ENCODE assay signal across 30 cellular contexts in the genomic region with DNA sequence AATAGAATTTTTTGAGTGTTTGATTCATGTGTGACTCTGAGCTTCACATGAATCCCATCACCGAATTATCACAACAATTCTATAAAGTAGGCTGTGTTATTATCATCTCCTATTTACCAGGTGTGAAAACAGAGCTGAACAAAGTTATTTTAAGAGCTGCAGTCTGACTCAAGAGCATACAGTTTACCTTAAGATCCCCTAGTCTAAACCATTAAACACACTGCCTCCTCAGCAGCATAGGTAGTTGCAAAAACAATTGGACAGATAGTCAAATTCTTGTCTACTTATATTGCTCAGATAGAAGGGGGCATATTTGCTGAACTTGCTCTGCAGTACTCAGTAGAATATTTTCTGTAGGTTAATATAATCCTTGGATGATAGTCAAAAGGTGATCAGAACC.
DNase-seq lines count a peak whose midpoint lies in the region; ATAC-seq and TF ChIP-seq lines count a peak whose summit lies in the region.
"Had no signal": no experiment of that assay in that cellular context is flagged by ENCODE, and none has a peak within 500 bp of the region (broad histone marks: within the 10 kb centered on the region; RNA-seq: fewer than 3 reads in every experiment).

No MANE protein-coding gene starts in this region.

- 0 out of 2 replicates have a peak overlapping the region, but pooled peaks have one; percentile 3 for H2AFZ ChIP-seq in OCI-LY3 (ENCODE audit: low read depth, low read length)

- no peaks in the 10 kb centered on the region for H3K9me3 ChIP-seq in OCI-LY3 (ENCODE audit: insufficient read depth, low read length)
- H3K9me3 ChIP-seq: BE2C, HAP-1, heart left ventricle, psoas muscle, tibial artery had no signal

- H4K20me1 ChIP-seq in OCI-LY3 (ENCODE audit: insufficient read depth, low read length): no peaks in the 10 kb centered on the region

- H3K9me3 Mint-ChIP-seq in activated T-cell treated with anti-CD3 and anti-CD28 coated beads, Interleukin-2, amount 50 U/mL, for 72 hours: no peaks in the 10 kb centered on the region
- no peaks in the 10 kb centered on the region for H3K9me3 Mint-ChIP-seq in activated T-cell treated with anti-CD3 and anti-CD28 coated beads, Interleukin-2, amount 50 U/mL, for 4 hours
- H3K9me3 Mint-ChIP-seq in stimulated activated memory B cell treated with anti-CD40 and anti-IgM and Interleukin-4, amounts not matched to agents 10 μg/mL and 1 μg/mL and 100 μg/mL, for 72 hours: peaks cover 2% of the 10 kb centered on the region
- H3K9me3 Mint-ChIP-seq: activated CD4-positive, alpha-beta T cell treated with anti-CD3 and anti-CD28 coated beads, Interleukin-2, amount 10 ng/mL, durations not matched to agents 7 days and 5 days; natural killer cell had no signal

- H3K36me3 Mint-ChIP-seq in activated T-cell treated with anti-CD3 and anti-CD28 coated beads, Interleukin-2, amount 50 U/mL, for 72 hours (ENCODE audit: insufficient read depth in 2 of 2): no peaks in the 10 kb centered on the region
- no peaks in the 10 kb centered on the region for H3K36me3 Mint-ChIP-seq in activated T-cell treated with anti-CD3 and anti-CD28 coated beads, Interleukin-2, amount 50 U/mL, for 4 hours (ENCODE audit: insufficient read depth)
- peaks cover 11% of the 10 kb centered on the region for H3K36me3 Mint-ChIP-seq in stimulated activated memory B cell treated with anti-CD40 and anti-IgM and Interleukin-4, amounts not matched to agents 10 μg/mL and 1 μg/mL and 100 μg/mL, for 72 hours
- H3K36me3 Mint-ChIP-seq: activated CD8-positive, alpha-beta memory T cell treated with anti-CD3 and anti-CD28 coated beads, Interleukin-2, amount 10 ng/mL, durations not matched to agents 7 days and 5 days; natural killer cell had no signal

- H3K27me3 Mint-ChIP-seq in activated T-cell treated with anti-CD3 and anti-CD28 coated beads, Interleukin-2, amount 50 U/mL, for 72 hours (ENCODE audit: low read depth): no peaks in the 10 kb centered on the region
- no peaks in the 10 kb centered on the region for H3K27me3 Mint-ChIP-seq in activated T-cell treated with anti-CD3 and anti-CD28 coated beads, Interleukin-2, amount 50 U/mL, for 4 hours (ENCODE audit: low read depth)
- H3K27me3 Mint-ChIP-seq in stimulated activated memory B cell treated with anti-CD40 and anti-IgM and Interleukin-4, amounts not matched to agents 10 μg/mL and 1 μg/mL and 100 μg/mL, for 72 hours: no peaks in the 10 kb centered on the region
- H3K27me3 Mint-ChIP-seq: activated CD4-positive, alpha-beta T cell treated with anti-CD3 and anti-CD28 coated beads, Interleukin-2, amount 10 ng/mL, durations not matched to agents 7 days and 5 days; activated CD8-positive, alpha-beta memory T cell treated with anti-CD3 and anti-CD28 coated beads, Interleukin-2, amount 10 ng/mL, durations not matched to agents 7 days and 5 days had no signal

- H3K4me1 ChIP-seq in OCI-LY3 (ENCODE audit: low read length): peaks cover 49% of the 10 kb centered on the region
- H3K4me1 ChIP-seq: BE2C, psoas muscle, tibial artery had no signal

- H3K36me3 ChIP-seq in OCI-LY3 (replicated peaks; ENCODE audit: low read depth, low read length): no peaks in the 10 kb centered on the region
- H3K36me3 ChIP-seq: BE2C, HAP-1, heart left ventricle, tibial artery had no signal

- no peak for TF ChIP-seq CTCF in OCI-LY3 (IDR thresholded peaks at IDR 0.05; ENCODE audit: low read depth, low read length)

- peaks cover 5% of the 10 kb centered on the region for H3K4me1 Mint-ChIP-seq in activated T-cell treated with anti-CD3 and anti-CD28 coated beads, Interleukin-2, amount 50 U/mL, for 72 hours (ENCODE audit: low read depth)
- H3K4me1 Mint-ChIP-seq in activated T-cell treated with anti-CD3 and anti-CD28 coated beads, Interleukin-2, amount 50 U/mL, for 4 hours (ENCODE audit: low read depth): peaks cover 16% of the 10 kb centered on the region
- peaks cover 28% of the 10 kb centered on the region for H3K4me1 Mint-ChIP-seq in stimulated activated memory B cell treated with anti-CD40 and anti-IgM and Interleukin-4, amounts not matched to agents 10 μg/mL and 1 μg/mL and 100 μg/mL, for 72 hours

- no peak overlapping the region for H3K4me3 Mint-ChIP-seq in activated T-cell treated with anti-CD3 and anti-CD28 coated beads, Interleukin-2, amount 50 U/mL, for 72 hours
- no peak overlapping the region for H3K4me3 Mint-ChIP-seq in activated T-cell treated with anti-CD3 and anti-CD28 coated beads, Interleukin-2, amount 50 U/mL, for 4 hours
- H3K4me3 Mint-ChIP-seq in stimulated activated memory B cell treated with anti-CD40 and anti-IgM and Interleukin-4, amounts not matched to agents 10 μg/mL and 1 μg/mL and 100 μg/mL, for 72 hours: peak overlapping the region; percentile 68
- H3K4me3 Mint-ChIP-seq: activated CD4-positive, alpha-beta T cell treated with anti-CD3 and anti-CD28 coated beads, Interleukin-2, amount 10 ng/mL, durations not matched to agents 7 days and 5 days; activated CD8-positive, alpha-beta memory T cell treated with anti-CD3 and anti-CD28 coated beads, Interleukin-2, amount 10 ng/mL, durations not matched to agents 7 days and 5 days; natural killer cell had no signal

- no peak overlapping the region for H3K4me3 ChIP-seq in OCI-LY3 (ENCODE audit: low read length)
- H3K4me3 ChIP-seq: HAP-1, heart left ventricle, psoas muscle, tibial artery had no signal

- peak overlapping the region; percentile 60 for H3K27ac Mint-ChIP-seq in activated T-cell treated with anti-CD3 and anti-CD28 coated beads, Interleukin-2, amount 50 U/mL, for 72 hours
- H3K27ac Mint-ChIP-seq in stimulated activated memory B cell treated with anti-CD40 and anti-IgM and Interleukin-4, amounts not matched to agents 10 μg/mL and 1 μg/mL and 100 μg/mL, for 72 hours: peak overlapping the region; percentile 94
- H3K27ac Mint-ChIP-seq: activated CD4-positive, alpha-beta T cell treated with anti-CD3 and anti-CD28 coated beads, Interleukin-2, amount 10 ng/mL, durations not matched to agents 7 days and 5 days; activated CD8-positive, alpha-beta memory T cell treated with anti-CD3 and anti-CD28 coated beads, Interleukin-2, amount 10 ng/mL, durations not matched to agents 7 days and 5 days; natural killer cell had no signal

- H3K27ac ChIP-seq in OCI-LY3 (ENCODE audit: low read length): no peak overlapping the region
- H3K27ac ChIP-seq: heart left ventricle, psoas muscle, tibial artery, VCaP had no signal

- peak overlapping the region; percentile 79; the same call in 1 of the 2 replicates for H3K4me2 ChIP-seq in OCI-LY3 (ENCODE audit: low read length)

- H3K9ac ChIP-seq in OCI-LY3 (ENCODE audit: low read length): no peak overlapping the region

- no peak for DNase-seq in activated T-cell treated with anti-CD3 and anti-CD28 coated beads, Interleukin-2, amount 50 U/mL, for 72 hours
- DNase-seq in activated T-cell treated with anti-CD3 and anti-CD28 coated beads, Interleukin-2, amount 50 U/mL, for 4 hours: no peak
- no peak for DNase-seq in NCI-H187 (lab: John Stamatoyannopoulos, UW)
- no peak for DNase-seq in NCI-H1930 (lab: John Stamatoyannopoulos, UW)
- DNase-seq: 8988T; activated CD4-positive, alpha-beta T cell treated with anti-CD3 and anti-CD28 coated beads, Interleukin-2, amount 10 ng/mL, durations not matched to agents 7 days and 5 days; activated CD8-positive, alpha-beta memory T cell treated with anti-CD3 and anti-CD28 coated beads, Interleukin-2, amount 10 ng/mL, durations not matched to agents 7 days and 5 days; activated naive CD4-positive, alpha-beta T cell treated with Interleukin-2 at 50 U/mL for 16 hours; BE2C; DMS53; effector CD8-positive, alpha-beta T cell; heart left ventricle; Kasumi-1; midbrain; MV-4-11; natural killer cell; NCI-H2171; NCI-H510A; occipital lobe; PC-3; psoas muscle; SHP77; T-helper 9 cell; tibial artery had no signal

- H3K79me2 ChIP-seq in OCI-LY3 (ENCODE audit: low read length): no peaks in the 10 kb centered on the region

- ATAC-seq in activated T-cell treated with anti-CD3 and anti-CD28 coated beads, Interleukin-2, amount 50 U/mL, for 72 hours (replicated peaks in 1 of 2): no peak
- no peak for ATAC-seq in activated T-cell treated with anti-CD3 and anti-CD28 coated beads, Interleukin-2, amount 50 U/mL, for 4 hours
- ATAC-seq in GM21576 (IDR thresholded peaks at IDR 0.05; ENCODE audit: unreplicated experiment) (peak; percentile 32), HG03175 (IDR thresholded peaks at IDR 0.05; ENCODE audit: unreplicated experiment) (no peak)
- peak; percentile 22 for ATAC-seq in stimulated activated memory B cell treated with anti-CD40 and anti-IgM and Interleukin-4, amounts not matched to agents 10 μg/mL and 1 μg/mL and 100 μg/mL, for 72 hours
- ATAC-seq: activated CD8-positive, alpha-beta memory T cell treated with anti-CD3 and anti-CD28 coated beads, Interleukin-2, amount 10 ng/mL, durations not matched to agents 7 days and 5 days; heart left ventricle; natural killer cell; PC-3; psoas muscle had no signal

- no peaks in the 10 kb centered on the region for H3K27me3 ChIP-seq in OCI-LY3 (ENCODE audit: low read depth, low read length)
- H3K27me3 ChIP-seq: BE2C, heart left ventricle, tibial artery had no signal

Comparison
In these comparisons a context has a peak if more than half of its experiments do, and no peak if none do; other contexts are left out.
1. ATAC-seq: peak in GM21576 (single experiment) and stimulated activated memory B cell treated with anti-CD40 and anti-IgM and Interleukin-4, amounts not matched to agents 10 μg/mL and 1 μg/mL and 100 μg/mL, for 72 hours (single experiment); none in activated T-cell treated with anti-CD3 and anti-CD28 coated beads, Interleukin-2, amount 50 U/mL, for 72 hours (0 of 2), activated T-cell treated with anti-CD3 and anti-CD28 coated beads, Interleukin-2, amount 50 U/mL, for 4 hours (0 of 2) and HG03175 (single experiment).